In the genomic region with DNA sequence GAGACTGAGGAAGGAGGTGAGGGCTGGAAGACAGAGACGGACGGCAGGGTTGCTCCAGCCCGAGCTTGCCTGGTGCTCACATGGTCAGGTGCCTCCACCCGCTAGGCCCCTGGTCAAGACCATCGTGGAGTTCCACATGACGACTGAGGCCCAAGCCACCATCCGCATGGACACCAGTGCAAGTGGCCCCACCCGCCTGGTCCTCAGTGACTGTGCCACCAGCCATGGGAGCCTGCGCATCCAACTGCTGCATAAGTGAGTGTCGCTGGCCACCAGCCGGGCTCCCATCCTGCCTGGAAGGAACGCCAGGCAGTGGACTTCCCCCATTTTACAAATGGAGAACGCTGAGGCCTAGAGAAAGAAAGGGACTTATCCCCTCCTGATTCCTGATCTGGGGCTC, we compare ENCODE assay signal across 11 cellular contexts. TPM values are rescaled to one million over a fixed set of nuclear protein-coding genes. Genes with fewer than 3 reads are reported as not detected.
"Had no signal": no experiment of that assay in that cellular context is flagged by ENCODE, and none has a peak within 500 bp of the region (broad histone marks: within the 10 kb centered on the region; RNA-seq: fewer than 3 reads in every experiment).

No MANE protein-coding gene starts in this region.

- H3K4me3 Mint-ChIP-seq: HFFc6 had no signal

- DNase-seq: GM23248, GOT3, H7, HFFc6, IMR-90, KG1 had no signal

- H3K27ac Mint-ChIP-seq: HFFc6 had no signal

- H3K27ac ChIP-seq: GM23248 had no signal

- H3K36me3 ChIP-seq: HAP-1 had no signal

- H3K9me3 ChIP-seq: HAP-1 had no signal

- H3K9me3 Mint-ChIP-seq: HFFc6 had no signal

- H3K4me3 ChIP-seq: GM23248, HAP-1, K562 had no signal

- H3K4me1 ChIP-seq: HAP-1 had no signal

- FAIRE-seq: HTR-8/SVneo, K562 had no signal

- H3K9ac ChIP-seq: GM23248 had no signal

RNA-seq across cellular contexts. Expression of a gene that starts 7.8 kb away (rescaled TPM):
- total RNA-seq: GM23248, H7, HFFc6, HT-29, IMR-90, K562 had no signal
- polyA plus RNA-seq: GM23248, IMR-90, K562 had no signal

RNA-seq across cellular contexts. Expression of a gene that starts 55.1 kb away (rescaled TPM):
- total RNA-seq: GM23248, H4, H7, HFFc6, HT-29, IMR-90, K562 had no signal
- polyA plus RNA-seq: GM23248, IMR-90, K562 had no signal
